ENCODE assay signal across 2 cellular contexts in genomic region chr16:29972992-29973383, GRCh38.
TF ChIP-seq lines count a peak whose summit lies in the region.

No MANE protein-coding gene starts in this region.

TF ChIP-seq in HCT116, 20 proteins besides CTCF, POLR2A, EP300 and RAD21 (continued from another document):
- TF ChIP-seq REST (IDR thresholded peaks at IDR 0.05; ENCODE audit: low read depth) (no peak), FOSL1 (IDR thresholded peaks at IDR 0.05; ENCODE audit: low read depth) (no peak), EZH2phosphoT487 (IDR thresholded peaks at IDR 0.05; ENCODE audit: borderline replicate concordance) (no peak), EZH2 (IDR thresholded peaks at IDR 0.05) (no peak), ZFX (IDR thresholded peaks at IDR 0.05) (no peak), JUND (IDR thresholded peaks at IDR 0.05) (no peak)

TF ChIP-seq in WTC11, 78 proteins besides CTCF, POLR2A, EP300 and RAD21 (continued from another document):
- no peak for TF ChIP-seq ARID4B (CRISPR knock-in tag; IDR thresholded peaks at IDR 0.05; ENCODE audit: borderline replicate concordance)
- no peak for TF ChIP-seq ATF3 (CRISPR knock-in tag; conservative IDR thresholded peaks at IDR 0.05)
- TF ChIP-seq, protein P1, sequence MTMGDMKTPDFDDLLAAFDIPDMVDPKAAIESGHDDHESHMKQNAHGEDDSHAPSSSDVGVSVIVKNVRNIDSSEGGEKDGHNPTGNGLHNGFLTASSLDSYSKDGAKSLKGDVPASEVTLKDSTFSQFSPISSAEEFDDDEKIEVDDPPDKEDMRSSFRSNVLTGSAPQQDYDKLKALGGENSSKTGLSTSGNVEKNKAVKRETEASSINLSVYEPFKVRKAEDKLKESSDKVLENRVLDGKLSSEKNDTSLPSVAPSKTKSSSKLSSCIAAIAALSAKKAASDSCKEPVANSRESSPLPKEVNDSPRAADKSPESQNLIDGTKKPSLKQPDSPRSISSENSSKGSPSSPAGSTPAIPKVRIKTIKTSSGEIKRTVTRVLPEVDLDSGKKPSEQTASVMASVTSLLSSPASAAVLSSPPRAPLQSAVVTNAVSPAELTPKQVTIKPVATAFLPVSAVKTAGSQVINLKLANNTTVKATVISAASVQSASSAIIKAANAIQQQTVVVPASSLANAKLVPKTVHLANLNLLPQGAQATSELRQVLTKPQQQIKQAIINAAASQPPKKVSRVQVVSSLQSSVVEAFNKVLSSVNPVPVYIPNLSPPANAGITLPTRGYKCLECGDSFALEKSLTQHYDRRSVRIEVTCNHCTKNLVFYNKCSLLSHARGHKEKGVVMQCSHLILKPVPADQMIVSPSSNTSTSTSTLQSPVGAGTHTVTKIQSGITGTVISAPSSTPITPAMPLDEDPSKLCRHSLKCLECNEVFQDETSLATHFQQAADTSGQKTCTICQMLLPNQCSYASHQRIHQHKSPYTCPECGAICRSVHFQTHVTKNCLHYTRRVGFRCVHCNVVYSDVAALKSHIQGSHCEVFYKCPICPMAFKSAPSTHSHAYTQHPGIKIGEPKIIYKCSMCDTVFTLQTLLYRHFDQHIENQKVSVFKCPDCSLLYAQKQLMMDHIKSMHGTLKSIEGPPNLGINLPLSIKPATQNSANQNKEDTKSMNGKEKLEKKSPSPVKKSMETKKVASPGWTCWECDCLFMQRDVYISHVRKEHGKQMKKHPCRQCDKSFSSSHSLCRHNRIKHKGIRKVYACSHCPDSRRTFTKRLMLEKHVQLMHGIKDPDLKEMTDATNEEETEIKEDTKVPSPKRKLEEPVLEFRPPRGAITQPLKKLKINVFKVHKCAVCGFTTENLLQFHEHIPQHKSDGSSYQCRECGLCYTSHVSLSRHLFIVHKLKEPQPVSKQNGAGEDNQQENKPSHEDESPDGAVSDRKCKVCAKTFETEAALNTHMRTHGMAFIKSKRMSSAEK (CRISPR knock-in tag; IDR thresholded peaks at IDR 0.05; ENCODE audit: borderline replicate concordance): no peak
- TF ChIP-seq OVOL2 (CRISPR knock-in tag; IDR thresholded peaks at IDR 0.05; ENCODE audit: borderline replicate concordance): no peak
- TF ChIP-seq PREB (CRISPR knock-in tag; IDR thresholded peaks at IDR 0.05; ENCODE audit: borderline replicate concordance): no peak
- TF ChIP-seq NFYB (CRISPR knock-in tag; conservative IDR thresholded peaks at IDR 0.05; ENCODE audit: low read depth): no peak
- no peak for TF ChIP-seq GRHL2 (CRISPR knock-in tag; IDR thresholded peaks at IDR 0.05; ENCODE audit: insufficient replicate concordance, severe bottlenecking)
- no peak for TF ChIP-seq ZNF138 (CRISPR knock-in tag; conservative IDR thresholded peaks at IDR 0.05)
- TF ChIP-seq ZNF396 (CRISPR knock-in tag; IDR thresholded peaks at IDR 0.05; ENCODE audit: borderline replicate concordance): no peak
- no peak for TF ChIP-seq NR1H2 (CRISPR knock-in tag; IDR thresholded peaks at IDR 0.05)
- TF ChIP-seq AFF4 (CRISPR knock-in tag; IDR thresholded peaks at IDR 0.05; ENCODE audit: borderline replicate concordance): no peak
- no peak for TF ChIP-seq ZNF423 (CRISPR knock-in tag; IDR thresholded peaks at IDR 0.05)
- no peak for TF ChIP-seq SP1 (CRISPR knock-in tag; conservative IDR thresholded peaks at IDR 0.05)
- no peak for TF ChIP-seq CBFB (CRISPR knock-in tag; IDR thresholded peaks at IDR 0.05; ENCODE audit: low read depth)
- no peak for TF ChIP-seq RELA (CRISPR knock-in tag; IDR thresholded peaks at IDR 0.05; ENCODE audit: borderline replicate concordance)
- TF ChIP-seq ZNF416 (CRISPR knock-in tag; IDR thresholded peaks at IDR 0.05): no peak
- no peak for TF ChIP-seq ZNF671 (CRISPR knock-in tag; IDR thresholded peaks at IDR 0.05)
